In genomic region chr9:35415769-35416427, GRCh38 we compare ENCODE assay signal across 14 cellular contexts.
DNase-seq lines count a peak whose midpoint lies in the region; ATAC-seq, FAIRE-seq and TF ChIP-seq lines count a peak whose summit lies in the region.
"Had no signal": no experiment of that assay in that cellular context is flagged by ENCODE, and none has a peak within 500 bp of the region (broad histone marks: within the 10 kb centered on the region; RNA-seq: fewer than 3 reads in every experiment).

No MANE protein-coding gene starts in this region.

- H3K9me1 ChIP-seq in K562 (ENCODE audit: control insufficient read depth, insufficient read depth, low read length), result no peaks in the 10 kb centered on the region

- TF ChIP-seq POLR2A in K562 (conservative IDR thresholded peaks at IDR 0.05), result no peak

- no peak for TF ChIP-seq EP300 in K562 (IDR thresholded peaks at IDR 0.05; ENCODE audit: low read length)

- no TSS peak for BruUV-seq in K562 (replicated peaks; lab: Mats Ljungman, UMichigan)

- WGBS in K562 (ENCODE audit: insufficient coverage, low coverage, missing lambda C conversion rate), result 0% methylated on average over 5 of the region's 5 CpGs

- H4K20me1 ChIP-seq in K562 (replicated peaks; ENCODE audit: control insufficient read depth, insufficient read depth, low read length), result no peaks in the 10 kb centered on the region

- peak; percentile 21 for DNase-seq in ELR (ENCODE audit: low read depth)
- peak; percentile 18 for DNase-seq in Jurkat, Clone E6-1 (ENCODE audit: low read depth, low spot score)
- DNase-seq in K562 (ENCODE audit: extremely low read depth in 1 of 4, low spot score in 3 of 4), result peak in 1 of 4 experiments; percentile 11
- peak; percentile 44 for DNase-seq in left kidney (ENCODE audit: low read depth, low spot score)
- no peak for DNase-seq in kidney
- no peak for DNase-seq in NCI-H345 (lab: John Stamatoyannopoulos, UW)
- DNase-seq: activated CD8-positive, alpha-beta T cell treated with anti-CD3 and anti-CD28 coated beads for 36 hours; amygdala; EL; heart right ventricle; left cardiac atrium had no signal

- CTCF ChIA-PET in K562 (lab: Yijun Ruan, JAX; ENCODE audit: low intra/inter-chr PET ratio), result no interaction called here

- in situ Hi-C loops in K562 (cut with MboI), result no loop called here

- TF ChIP-seq RAD21 in K562 (CRISPR knock-in tag; conservative IDR thresholded peaks at IDR 0.05 in 1 of 2, IDR thresholded peaks at IDR 0.05 in 1 of 2), result 0 out of 4 replicates have a peak, but pooled peaks of 1 of the 2 experiments have one; percentile 8

- POLR2A ChIA-PET in K562 (lab: Yijun Ruan, JAX), result no interaction called here

- H3K27me3 ChIP-seq in K562 (ENCODE audit: control insufficient read depth in 2 of 2, insufficient read depth in 2 of 2, low read length in 2 of 2), result no peaks in the 10 kb centered on the region
- H3K27me3 ChIP-seq: heart right ventricle had no signal

- FAIRE-seq in K562 (lab: Jason Lieb, UNC), result no peak
- FAIRE-seq in kidney (lab: Jason Lieb, UNC), result no peak

- H3K79me2 ChIP-seq in K562 (ENCODE audit: control insufficient read depth, insufficient read depth, low read length), result no peaks in the 10 kb centered on the region

- ATAC-seq in K562, result peak; percentile 56; the same call in 2 of the 3 replicates
- ATAC-seq in activated CD4-positive, CD25-positive, alpha-beta regulatory T cell treated with anti-CD3 and anti-CD28 coated beads, Interleukin-2, amount 50 U/mL, for 24 hours, result no peak
- ATAC-seq: activated CD8-positive, alpha-beta T cell treated with anti-CD3 and anti-CD28 coated beads for 36 hours; heart right ventricle; left cardiac atrium had no signal

- H3K27ac ChIP-seq in K562 (ENCODE audit: extremely low read depth, low read depth, low read length) (no peak overlapping the region), kidney (ENCODE audit: low read depth in 2 of 2, low read length in 2 of 2) (no peak overlapping the region)
- H3K27ac ChIP-seq: coronary artery, heart right ventricle, SK-N-MC had no signal

- H3K36me3 ChIP-seq in K562 (ENCODE audit: control insufficient read depth, insufficient read depth, low read length) (no peaks in the 10 kb centered on the region), kidney (ENCODE audit: control insufficient read depth in 1 of 2, insufficient read depth in 2 of 2, low read length in 2 of 2) (no peaks in the 10 kb centered on the region)

- intact Hi-C loops in K562 (cut with micrococcal nuclease) (no loop called here), kidney (cut with DNase I) (no loop called here)

- H3K4me3 ChIP-seq in Jurkat, Clone E6-1 (ENCODE audit: low read length), result no peak overlapping the region
- no peak overlapping the region for H3K4me3 ChIP-seq in K562
- no peak overlapping the region for H3K4me3 ChIP-seq in kidney (ENCODE audit: low read length in 2 of 2)
- H3K4me3 ChIP-seq: coronary artery, heart right ventricle, SK-N-MC had no signal

- H3K4me1 ChIP-seq in K562 (replicated peaks in 1 of 2; ENCODE audit: control insufficient read depth in 2 of 2, insufficient read depth in 2 of 2, low read length in 2 of 2), result no peaks in the 10 kb centered on the region
- no peaks in the 10 kb centered on the region for H3K4me1 ChIP-seq in kidney (ENCODE audit: control insufficient read depth in 1 of 2, insufficient read depth in 1 of 2, low read depth in 1 of 2, low read length in 2 of 2)
- H3K4me1 ChIP-seq: heart right ventricle had no signal

- no peak overlapping the region for H3K9ac ChIP-seq in K562 (ENCODE audit: insufficient read depth in 1 of 2, low read depth in 2 of 2, low read length in 2 of 2)
- H3K9ac ChIP-seq in kidney (ENCODE audit: low read length in 2 of 2), result no peak overlapping the region

- H3K9me3 ChIP-seq in K562 (replicated peaks; ENCODE audit: control insufficient read depth, insufficient read depth, low read depth, low read length) (no peaks in the 10 kb centered on the region), kidney (ENCODE audit: control insufficient read depth in 1 of 2, low read length in 2 of 2) (no peaks in the 10 kb centered on the region)

- TF ChIP-seq CTCF in K562 (IDR thresholded peaks at IDR 0.05 in 2 of 3, conservative IDR thresholded peaks at IDR 0.05 in 1 of 3; ENCODE audit: insufficient read depth in 2 of 3, low read depth in 1 of 3, low read length in 3 of 3), result peak in 2 of 3 experiments; percentile 25 to 35; a peak in 2 of 6 replicates
- no peak for TF ChIP-seq CTCF in kidney (IDR thresholded peaks at IDR 0.05; ENCODE audit: borderline replicate concordance, extremely low read depth, insufficient read depth)

- H2AFZ ChIP-seq in K562 (ENCODE audit: low read depth, low read length), result no peak overlapping the region

- H3K4me2 ChIP-seq in K562 (ENCODE audit: insufficient read depth, low read length), result no peak overlapping the region

TF ChIP-seq in K562, 482 proteins besides CTCF, POLR2A, EP300 and RAD21:
- TF ChIP-seq HNRNPH1 (optimal IDR thresholded peaks at IDR 0.05; ENCODE audit: low read depth, low read length), result no peak
- no peak for TF ChIP-seq RBM34 (IDR thresholded peaks at IDR 0.05; ENCODE audit: borderline replicate concordance, insufficient read depth, low read length)
- no peak for TF ChIP-seq TEAD2 (tag; IDR thresholded peaks at IDR 0.05)
- TF ChIP-seq HLTF (IDR thresholded peaks at IDR 0.05), result no peak
- no peak for TF ChIP-seq BACH1 (tag; IDR thresholded peaks at IDR 0.05)
- TF ChIP-seq ARID4B (CRISPR knock-in tag; IDR thresholded peaks at IDR 0.05), result no peak
- no peak for TF ChIP-seq HEY1 (CRISPR knock-in tag; IDR thresholded peaks at IDR 0.05; ENCODE audit: borderline replicate concordance)
- TF ChIP-seq MAFG (tag; conservative IDR thresholded peaks at IDR 0.05), result no peak
TF ChIP-seq in K562: peak in this region for 0.

Comparison
In these comparisons a context has a peak if more than half of its experiments do, and no peak if none do; other contexts are left out.
1. DNase-seq: peak in ELR (single experiment), Jurkat, Clone E6-1 (single experiment) and left kidney (single experiment); none in kidney (single experiment) and NCI-H345 (single experiment).